ENCODE assay signal across 12 cellular contexts in the genomic region with DNA sequence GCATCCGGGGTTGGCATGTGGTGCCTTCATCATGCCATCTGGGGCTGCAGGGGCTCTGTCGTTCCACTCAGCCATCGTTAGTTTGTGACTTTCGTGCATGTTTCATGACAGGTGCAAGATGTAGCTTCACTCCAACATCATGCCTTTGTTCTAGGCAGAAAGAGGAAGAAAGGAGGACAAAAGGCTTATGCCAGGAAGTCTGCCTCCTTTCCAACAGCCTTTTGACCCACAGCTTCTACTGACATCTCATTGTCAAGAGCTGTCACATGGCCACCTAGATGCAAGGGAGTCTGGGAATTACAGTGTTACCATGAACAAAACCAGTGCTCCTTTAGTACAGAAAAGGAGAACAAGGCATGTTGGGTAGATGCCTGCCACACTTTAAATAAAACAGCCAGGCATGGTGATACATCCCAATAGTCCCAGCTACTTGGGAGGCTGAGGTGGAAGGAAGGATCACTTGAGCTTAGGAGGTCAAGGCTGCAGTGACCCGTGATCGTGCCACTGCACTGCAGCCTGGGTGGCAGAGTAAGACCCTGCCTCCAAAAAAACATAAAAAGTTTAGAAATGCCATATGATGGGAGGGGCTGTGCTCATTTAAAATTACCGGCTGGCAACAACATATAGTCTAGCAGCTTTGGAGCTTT. TPM values are rescaled to one million over a fixed set of nuclear protein-coding genes. Genes with fewer than 3 reads are reported as not detected.
DNase-seq lines count a peak whose midpoint lies in the region; ATAC-seq and TF ChIP-seq lines count a peak whose summit lies in the region.
"Had no signal": no experiment of that assay in that cellular context is flagged by ENCODE, and none has a peak within 500 bp of the region (broad histone marks: within the 10 kb centered on the region; RNA-seq: fewer than 3 reads in every experiment).

No MANE protein-coding gene starts in this region.

- H3K27ac ChIP-seq in C4-2B (peak overlapping the region; percentile 77), HEK293 (ENCODE audit: extremely low read depth, low read depth, low read length) (no peak overlapping the region)

- DNase-seq in NOMO-1 treated with DMSO at 0.1 percent for 48 hours (lab: John Stamatoyannopoulos, UW; ENCODE audit: unreplicated experiment) = peak; percentile 38
- no peak for DNase-seq in left colon
- DNase-seq in NCI-H2227 (lab: John Stamatoyannopoulos, UW; ENCODE audit: unreplicated experiment) = no peak
- DNase-seq in inferior parietal cortex (ENCODE audit: extremely low spot score) = no peak
- no peak for DNase-seq in activated gamma-delta T cell treated with Interleukin-2 at 50 U/mL for 16 hours
- DNase-seq: activated CD4-positive, CD25-positive, alpha-beta regulatory T cell; activated T-cell treated with anti-CD3 and anti-CD28 coated beads, Interleukin-2, amount 50 U/mL, for 1 hour; dermis blood vessel endothelial cell; NCI-H446 treated with DMSO at 0.1 percent for 48 hours had no signal

- H3K4me1 ChIP-seq in HEK293 (ENCODE audit: control insufficient read depth, insufficient read depth, low read length) = peaks cover 9% of the 10 kb centered on the region

- peaks cover under 1 to 9% of the 10 kb centered on the region in 2 experiments; a peak in 2 of 3 replicates for H3K36me3 ChIP-seq in HEK293 (ENCODE audit: control insufficient read depth in 2 of 2, insufficient read depth in 1 of 2, low read length in 2 of 2)

- POLR2A ChIA-PET in HEK293 (lab: Yijun Ruan, JAX) = interaction anchor here (0.5 to 1.6 kb wide), 6 partner anchors 8 to 156 kb away, joined by 3 to 15 read pairs (median 4); a partner anchor contains a TSS

- peak; percentile 12 for ATAC-seq in left colon
- ATAC-seq in HG03095 (IDR thresholded peaks at IDR 0.05; ENCODE audit: unreplicated experiment) = no peak

- H3K4me3 ChIP-seq in HEK293 (ENCODE audit: low read depth, low read length) = no peak overlapping the region

- CTCF ChIA-PET in HEK293 (lab: Yijun Ruan, JAX) = interaction anchor here (0.7 to 1.7 kb wide), 4 partner anchors 11 to 156 kb away, joined by 3 to 7 read pairs (median 3); a partner anchor contains a TSS

- no peaks in the 10 kb centered on the region for H3K9me3 ChIP-seq in HEK293 (ENCODE audit: control insufficient read depth, insufficient read depth, low read depth, low read length)

- intact Hi-C loops in left colon (cut with DNase I, micrococcal nuclease) = no loop called here

- no peak for TF ChIP-seq CTCF in C4-2B (conservative IDR thresholded peaks at IDR 0.05)
- no peak for TF ChIP-seq CTCF in HEK293 (tag by site-specific recombination; IDR thresholded peaks at IDR 0.05)

TF ChIP-seq in HEK293, 187 proteins besides CTCF, POLR2A, EP300 and RAD21:
- no peak for TF ChIP-seq ZNF423 (tag by site-specific recombination; IDR thresholded peaks at IDR 0.05)
- TF ChIP-seq ZNF654 (tag by site-specific recombination; IDR thresholded peaks at IDR 0.05; ENCODE audit: low read depth) = no peak
- TF ChIP-seq, protein P1, sequence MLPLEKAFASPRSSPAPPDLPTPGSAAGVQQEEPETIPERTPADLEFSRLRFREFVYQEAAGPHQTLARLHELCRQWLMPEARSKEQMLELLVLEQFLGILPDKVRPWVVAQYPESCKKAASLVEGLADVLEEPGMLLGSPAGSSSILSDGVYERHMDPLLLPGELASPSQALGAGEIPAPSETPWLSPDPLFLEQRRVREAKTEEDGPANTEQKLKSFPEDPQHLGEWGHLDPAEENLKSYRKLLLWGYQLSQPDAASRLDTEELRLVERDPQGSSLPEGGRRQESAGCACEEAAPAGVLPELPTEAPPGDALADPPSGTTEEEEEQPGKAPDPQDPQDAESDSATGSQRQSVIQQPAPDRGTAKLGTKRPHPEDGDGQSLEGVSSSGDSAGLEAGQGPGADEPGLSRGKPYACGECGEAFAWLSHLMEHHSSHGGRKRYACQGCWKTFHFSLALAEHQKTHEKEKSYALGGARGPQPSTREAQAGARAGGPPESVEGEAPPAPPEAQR (tag by site-specific recombination; IDR thresholded peaks at IDR 0.05) = no peak
- TF ChIP-seq, protein P2, sequence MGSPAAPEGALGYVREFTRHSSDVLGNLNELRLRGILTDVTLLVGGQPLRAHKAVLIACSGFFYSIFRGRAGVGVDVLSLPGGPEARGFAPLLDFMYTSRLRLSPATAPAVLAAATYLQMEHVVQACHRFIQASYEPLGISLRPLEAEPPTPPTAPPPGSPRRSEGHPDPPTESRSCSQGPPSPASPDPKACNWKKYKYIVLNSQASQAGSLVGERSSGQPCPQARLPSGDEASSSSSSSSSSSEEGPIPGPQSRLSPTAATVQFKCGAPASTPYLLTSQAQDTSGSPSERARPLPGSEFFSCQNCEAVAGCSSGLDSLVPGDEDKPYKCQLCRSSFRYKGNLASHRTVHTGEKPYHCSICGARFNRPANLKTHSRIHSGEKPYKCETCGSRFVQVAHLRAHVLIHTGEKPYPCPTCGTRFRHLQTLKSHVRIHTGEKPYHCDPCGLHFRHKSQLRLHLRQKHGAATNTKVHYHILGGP (tag by site-specific recombination; IDR thresholded peaks at IDR 0.05) = no peak
- TF ChIP-seq ZNF776 (tag by site-specific recombination; IDR thresholded peaks at IDR 0.05; ENCODE audit: borderline replicate concordance) = no peak
- no peak for TF ChIP-seq ZNF629 (tag by site-specific recombination; IDR thresholded peaks at IDR 0.05)
- peak; percentile 32; the same call in 1 of the 2 replicates for TF ChIP-seq ZBTB48 (tag by site-specific recombination; IDR thresholded peaks at IDR 0.05)
- TF ChIP-seq ZNF76 (tag by site-specific recombination; IDR thresholded peaks at IDR 0.05; ENCODE audit: borderline replicate concordance, low read depth) = 0 out of 2 replicates have a peak, but pooled peaks have one; percentile 13
- TF ChIP-seq, protein P3, sequence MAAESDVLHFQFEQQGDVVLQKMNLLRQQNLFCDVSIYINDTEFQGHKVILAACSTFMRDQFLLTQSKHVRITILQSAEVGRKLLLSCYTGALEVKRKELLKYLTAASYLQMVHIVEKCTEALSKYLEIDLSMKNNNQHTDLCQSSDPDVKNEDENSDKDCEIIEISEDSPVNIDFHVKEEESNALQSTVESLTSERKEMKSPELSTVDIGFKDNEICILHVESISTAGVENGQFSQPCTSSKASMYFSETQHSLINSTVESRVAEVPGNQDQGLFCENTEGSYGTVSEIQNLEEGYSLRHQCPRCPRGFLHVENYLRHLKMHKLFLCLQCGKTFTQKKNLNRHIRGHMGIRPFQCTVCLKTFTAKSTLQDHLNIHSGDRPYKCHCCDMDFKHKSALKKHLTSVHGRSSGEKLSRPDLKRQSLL (tag by site-specific recombination; IDR thresholded peaks at IDR 0.05) = no peak
- no peak for TF ChIP-seq ZNF169 (tag by site-specific recombination; IDR thresholded peaks at IDR 0.05)
- TF ChIP-seq, protein P4, sequence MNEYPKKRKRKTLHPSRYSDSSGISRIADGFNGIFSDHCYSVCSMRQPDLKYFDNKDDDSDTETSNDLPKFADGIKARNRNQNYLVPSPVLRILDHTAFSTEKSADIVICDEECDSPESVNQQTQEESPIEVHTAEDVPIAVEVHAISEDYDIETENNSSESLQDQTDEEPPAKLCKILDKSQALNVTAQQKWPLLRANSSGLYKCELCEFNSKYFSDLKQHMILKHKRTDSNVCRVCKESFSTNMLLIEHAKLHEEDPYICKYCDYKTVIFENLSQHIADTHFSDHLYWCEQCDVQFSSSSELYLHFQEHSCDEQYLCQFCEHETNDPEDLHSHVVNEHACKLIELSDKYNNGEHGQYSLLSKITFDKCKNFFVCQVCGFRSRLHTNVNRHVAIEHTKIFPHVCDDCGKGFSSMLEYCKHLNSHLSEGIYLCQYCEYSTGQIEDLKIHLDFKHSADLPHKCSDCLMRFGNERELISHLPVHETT (tag by site-specific recombination; IDR thresholded peaks at IDR 0.05) = no peak
- TF ChIP-seq ZNF707 (tag by site-specific recombination; IDR thresholded peaks at IDR 0.05) = no peak

RNA-seq across cellular contexts. Expression of a gene that starts 7.3 kb away (rescaled TPM):
- total RNA-seq in left colon = 10 to 100 TPM; 68.8 to 89.7 TPM

RNA-seq across cellular contexts. Expression of a gene that starts 29.0 kb away (rescaled TPM):
- 1 to 10 TPM; 1.3 to 2.2 TPM for total RNA-seq in left colon
